ENCODE assay signal across 1 cellular context in the genomic region with DNA sequence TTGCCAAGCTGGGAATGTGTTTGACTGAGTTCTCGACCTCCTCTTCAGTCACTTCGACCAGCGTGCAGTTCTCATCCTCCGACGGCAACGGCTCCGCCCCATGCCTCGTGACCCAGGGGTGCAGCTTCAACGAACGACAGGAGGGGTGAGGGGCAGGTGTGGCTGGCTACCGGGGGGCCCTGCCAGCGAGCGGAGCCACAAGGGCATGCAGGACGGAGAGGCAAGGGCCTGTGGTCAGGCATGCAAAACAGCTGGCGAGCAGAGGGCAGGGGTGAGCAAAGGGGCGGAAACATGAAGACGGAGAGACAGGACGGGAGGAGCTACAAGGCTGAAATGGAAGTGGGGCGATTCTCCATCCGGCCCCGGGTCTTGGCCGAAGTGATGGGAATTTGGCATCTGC.
TF ChIP-seq lines count a peak whose summit lies in the region.

No MANE protein-coding gene starts in this region.

TF ChIP-seq in GM12878, 131 proteins besides CTCF, POLR2A, EP300 and RAD21 (continues in another document):
- no peak for TF ChIP-seq JUNB (IDR thresholded peaks at IDR 0.05)
- TF ChIP-seq PML (IDR thresholded peaks at IDR 0.05; ENCODE audit: low read length): no peak
- TF ChIP-seq TAF1 (IDR thresholded peaks at IDR 0.05; ENCODE audit: borderline replicate concordance, low read depth, low read length): no peak
- no peak for TF ChIP-seq MTA3 (IDR thresholded peaks at IDR 0.05; ENCODE audit: borderline replicate concordance, low read length)
- TF ChIP-seq, protein P1, sequence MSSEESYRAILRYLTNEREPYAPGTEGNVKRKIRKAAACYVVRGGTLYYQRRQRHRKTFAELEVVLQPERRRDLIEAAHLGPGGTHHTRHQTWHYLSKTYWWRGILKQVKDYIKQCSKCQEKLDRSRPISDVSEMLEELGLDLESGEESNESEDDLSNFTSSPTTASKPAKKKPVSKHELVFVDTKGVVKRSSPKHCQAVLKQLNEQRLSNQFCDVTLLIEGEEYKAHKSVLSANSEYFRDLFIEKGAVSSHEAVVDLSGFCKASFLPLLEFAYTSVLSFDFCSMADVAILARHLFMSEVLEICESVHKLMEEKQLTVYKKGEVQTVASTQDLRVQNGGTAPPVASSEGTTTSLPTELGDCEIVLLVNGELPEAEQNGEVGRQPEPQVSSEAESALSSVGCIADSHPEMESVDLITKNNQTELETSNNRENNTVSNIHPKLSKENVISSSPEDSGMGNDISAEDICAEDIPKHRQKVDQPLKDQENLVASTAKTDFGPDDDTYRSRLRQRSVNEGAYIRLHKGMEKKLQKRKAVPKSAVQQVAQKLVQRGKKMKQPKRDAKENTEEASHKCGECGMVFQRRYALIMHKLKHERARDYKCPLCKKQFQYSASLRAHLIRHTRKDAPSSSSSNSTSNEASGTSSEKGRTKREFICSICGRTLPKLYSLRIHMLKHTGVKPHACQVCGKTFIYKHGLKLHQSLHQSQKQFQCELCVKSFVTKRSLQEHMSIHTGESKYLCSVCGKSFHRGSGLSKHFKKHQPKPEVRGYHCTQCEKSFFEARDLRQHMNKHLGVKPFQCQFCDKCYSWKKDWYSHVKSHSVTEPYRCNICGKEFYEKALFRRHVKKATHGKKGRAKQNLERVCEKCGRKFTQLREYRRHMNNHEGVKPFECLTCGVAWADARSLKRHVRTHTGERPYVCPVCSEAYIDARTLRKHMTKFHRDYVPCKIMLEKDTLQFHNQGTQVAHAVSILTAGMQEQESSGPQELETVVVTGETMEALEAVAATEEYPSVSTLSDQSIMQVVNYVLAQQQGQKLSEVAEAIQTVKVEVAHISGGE (CRISPR knock-in tag; IDR thresholded peaks at IDR 0.05): no peak
- TF ChIP-seq WRNIP1 (IDR thresholded peaks at IDR 0.05; ENCODE audit: borderline replicate concordance, low read depth, low read length): no peak
- TF ChIP-seq, protein P2, sequence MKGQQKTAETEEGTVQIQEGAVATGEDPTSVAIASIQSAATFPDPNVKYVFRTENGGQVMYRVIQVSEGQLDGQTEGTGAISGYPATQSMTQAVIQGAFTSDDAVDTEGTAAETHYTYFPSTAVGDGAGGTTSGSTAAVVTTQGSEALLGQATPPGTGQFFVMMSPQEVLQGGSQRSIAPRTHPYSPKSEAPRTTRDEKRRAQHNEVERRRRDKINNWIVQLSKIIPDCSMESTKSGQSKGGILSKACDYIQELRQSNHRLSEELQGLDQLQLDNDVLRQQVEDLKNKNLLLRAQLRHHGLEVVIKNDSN (IDR thresholded peaks at IDR 0.05; ENCODE audit: borderline replicate concordance, extremely low read length, insufficient read depth, low read depth, low read length): peak; percentile 71
- TF ChIP-seq RAD51 (IDR thresholded peaks at IDR 0.05): peak; percentile 41; the same call in 1 of the 2 replicates
- TF ChIP-seq, protein P3, sequence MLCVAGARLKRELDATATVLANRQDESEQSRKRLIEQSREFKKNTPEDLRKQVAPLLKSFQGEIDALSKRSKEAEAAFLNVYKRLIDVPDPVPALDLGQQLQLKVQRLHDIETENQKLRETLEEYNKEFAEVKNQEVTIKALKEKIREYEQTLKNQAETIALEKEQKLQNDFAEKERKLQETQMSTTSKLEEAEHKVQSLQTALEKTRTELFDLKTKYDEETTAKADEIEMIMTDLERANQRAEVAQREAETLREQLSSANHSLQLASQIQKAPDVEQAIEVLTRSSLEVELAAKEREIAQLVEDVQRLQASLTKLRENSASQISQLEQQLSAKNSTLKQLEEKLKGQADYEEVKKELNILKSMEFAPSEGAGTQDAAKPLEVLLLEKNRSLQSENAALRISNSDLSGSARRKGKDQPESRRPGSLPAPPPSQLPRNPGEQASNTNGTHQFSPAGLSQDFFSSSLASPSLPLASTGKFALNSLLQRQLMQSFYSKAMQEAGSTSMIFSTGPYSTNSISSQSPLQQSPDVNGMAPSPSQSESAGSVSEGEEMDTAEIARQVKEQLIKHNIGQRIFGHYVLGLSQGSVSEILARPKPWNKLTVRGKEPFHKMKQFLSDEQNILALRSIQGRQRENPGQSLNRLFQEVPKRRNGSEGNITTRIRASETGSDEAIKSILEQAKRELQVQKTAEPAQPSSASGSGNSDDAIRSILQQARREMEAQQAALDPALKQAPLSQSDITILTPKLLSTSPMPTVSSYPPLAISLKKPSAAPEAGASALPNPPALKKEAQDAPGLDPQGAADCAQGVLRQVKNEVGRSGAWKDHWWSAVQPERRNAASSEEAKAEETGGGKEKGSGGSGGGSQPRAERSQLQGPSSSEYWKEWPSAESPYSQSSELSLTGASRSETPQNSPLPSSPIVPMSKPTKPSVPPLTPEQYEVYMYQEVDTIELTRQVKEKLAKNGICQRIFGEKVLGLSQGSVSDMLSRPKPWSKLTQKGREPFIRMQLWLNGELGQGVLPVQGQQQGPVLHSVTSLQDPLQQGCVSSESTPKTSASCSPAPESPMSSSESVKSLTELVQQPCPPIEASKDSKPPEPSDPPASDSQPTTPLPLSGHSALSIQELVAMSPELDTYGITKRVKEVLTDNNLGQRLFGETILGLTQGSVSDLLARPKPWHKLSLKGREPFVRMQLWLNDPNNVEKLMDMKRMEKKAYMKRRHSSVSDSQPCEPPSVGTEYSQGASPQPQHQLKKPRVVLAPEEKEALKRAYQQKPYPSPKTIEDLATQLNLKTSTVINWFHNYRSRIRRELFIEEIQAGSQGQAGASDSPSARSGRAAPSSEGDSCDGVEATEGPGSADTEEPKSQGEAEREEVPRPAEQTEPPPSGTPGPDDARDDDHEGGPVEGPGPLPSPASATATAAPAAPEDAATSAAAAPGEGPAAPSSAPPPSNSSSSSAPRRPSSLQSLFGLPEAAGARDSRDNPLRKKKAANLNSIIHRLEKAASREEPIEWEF (IDR thresholded peaks at IDR 0.05; ENCODE audit: insufficient replicate concordance, low read depth, low read length): no peak
- peak; percentile 87 for TF ChIP-seq RUNX3 (IDR thresholded peaks at IDR 0.05; ENCODE audit: low read length)
- TF ChIP-seq HDGF (IDR thresholded peaks at IDR 0.05): peak; percentile 95
- no peak for TF ChIP-seq SMAD5 (IDR thresholded peaks at IDR 0.05; ENCODE audit: low read depth)
- TF ChIP-seq, protein P4, sequence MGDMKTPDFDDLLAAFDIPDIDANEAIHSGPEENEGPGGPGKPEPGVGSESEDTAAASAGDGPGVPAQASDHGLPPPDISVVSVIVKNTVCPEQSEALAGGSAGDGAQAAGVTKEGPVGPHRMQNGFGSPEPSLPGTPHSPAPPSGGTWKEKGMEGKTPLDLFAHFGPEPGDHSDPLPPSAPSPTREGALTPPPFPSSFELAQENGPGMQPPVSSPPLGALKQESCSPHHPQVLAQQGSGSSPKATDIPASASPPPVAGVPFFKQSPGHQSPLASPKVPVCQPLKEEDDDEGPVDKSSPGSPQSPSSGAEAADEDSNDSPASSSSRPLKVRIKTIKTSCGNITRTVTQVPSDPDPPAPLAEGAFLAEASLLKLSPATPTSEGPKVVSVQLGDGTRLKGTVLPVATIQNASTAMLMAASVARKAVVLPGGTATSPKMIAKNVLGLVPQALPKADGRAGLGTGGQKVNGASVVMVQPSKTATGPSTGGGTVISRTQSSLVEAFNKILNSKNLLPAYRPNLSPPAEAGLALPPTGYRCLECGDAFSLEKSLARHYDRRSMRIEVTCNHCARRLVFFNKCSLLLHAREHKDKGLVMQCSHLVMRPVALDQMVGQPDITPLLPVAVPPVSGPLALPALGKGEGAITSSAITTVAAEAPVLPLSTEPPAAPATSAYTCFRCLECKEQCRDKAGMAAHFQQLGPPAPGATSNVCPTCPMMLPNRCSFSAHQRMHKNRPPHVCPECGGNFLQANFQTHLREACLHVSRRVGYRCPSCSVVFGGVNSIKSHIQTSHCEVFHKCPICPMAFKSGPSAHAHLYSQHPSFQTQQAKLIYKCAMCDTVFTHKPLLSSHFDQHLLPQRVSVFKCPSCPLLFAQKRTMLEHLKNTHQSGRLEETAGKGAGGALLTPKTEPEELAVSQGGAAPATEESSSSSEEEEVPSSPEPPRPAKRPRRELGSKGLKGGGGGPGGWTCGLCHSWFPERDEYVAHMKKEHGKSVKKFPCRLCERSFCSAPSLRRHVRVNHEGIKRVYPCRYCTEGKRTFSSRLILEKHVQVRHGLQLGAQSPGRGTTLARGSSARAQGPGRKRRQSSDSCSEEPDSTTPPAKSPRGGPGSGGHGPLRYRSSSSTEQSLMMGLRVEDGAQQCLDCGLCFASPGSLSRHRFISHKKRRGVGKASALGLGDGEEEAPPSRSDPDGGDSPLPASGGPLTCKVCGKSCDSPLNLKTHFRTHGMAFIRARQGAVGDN (IDR thresholded peaks at IDR 0.05): peak; percentile 86
- no peak for TF ChIP-seq STAT1 (conservative IDR thresholded peaks at IDR 0.05)
- TF ChIP-seq SMC3 (IDR thresholded peaks at IDR 0.05; ENCODE audit: borderline replicate concordance, low read length): peak; percentile 6; the same call in 1 of the 2 replicates
- peak; percentile 22 for TF ChIP-seq IKZF1 (conservative IDR thresholded peaks at IDR 0.05)
- TF ChIP-seq, protein P5, sequence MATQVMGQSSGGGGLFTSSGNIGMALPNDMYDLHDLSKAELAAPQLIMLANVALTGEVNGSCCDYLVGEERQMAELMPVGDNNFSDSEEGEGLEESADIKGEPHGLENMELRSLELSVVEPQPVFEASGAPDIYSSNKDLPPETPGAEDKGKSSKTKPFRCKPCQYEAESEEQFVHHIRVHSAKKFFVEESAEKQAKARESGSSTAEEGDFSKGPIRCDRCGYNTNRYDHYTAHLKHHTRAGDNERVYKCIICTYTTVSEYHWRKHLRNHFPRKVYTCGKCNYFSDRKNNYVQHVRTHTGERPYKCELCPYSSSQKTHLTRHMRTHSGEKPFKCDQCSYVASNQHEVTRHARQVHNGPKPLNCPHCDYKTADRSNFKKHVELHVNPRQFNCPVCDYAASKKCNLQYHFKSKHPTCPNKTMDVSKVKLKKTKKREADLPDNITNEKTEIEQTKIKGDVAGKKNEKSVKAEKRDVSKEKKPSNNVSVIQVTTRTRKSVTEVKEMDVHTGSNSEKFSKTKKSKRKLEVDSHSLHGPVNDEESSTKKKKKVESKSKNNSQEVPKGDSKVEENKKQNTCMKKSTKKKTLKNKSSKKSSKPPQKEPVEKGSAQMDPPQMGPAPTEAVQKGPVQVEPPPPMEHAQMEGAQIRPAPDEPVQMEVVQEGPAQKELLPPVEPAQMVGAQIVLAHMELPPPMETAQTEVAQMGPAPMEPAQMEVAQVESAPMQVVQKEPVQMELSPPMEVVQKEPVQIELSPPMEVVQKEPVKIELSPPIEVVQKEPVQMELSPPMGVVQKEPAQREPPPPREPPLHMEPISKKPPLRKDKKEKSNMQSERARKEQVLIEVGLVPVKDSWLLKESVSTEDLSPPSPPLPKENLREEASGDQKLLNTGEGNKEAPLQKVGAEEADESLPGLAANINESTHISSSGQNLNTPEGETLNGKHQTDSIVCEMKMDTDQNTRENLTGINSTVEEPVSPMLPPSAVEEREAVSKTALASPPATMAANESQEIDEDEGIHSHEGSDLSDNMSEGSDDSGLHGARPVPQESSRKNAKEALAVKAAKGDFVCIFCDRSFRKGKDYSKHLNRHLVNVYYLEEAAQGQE (IDR thresholded peaks at IDR 0.05; ENCODE audit: low read depth, low read length): no peak
- TF ChIP-seq RBBP5 (conservative IDR thresholded peaks at IDR 0.05): no peak
- TF ChIP-seq, protein P6, sequence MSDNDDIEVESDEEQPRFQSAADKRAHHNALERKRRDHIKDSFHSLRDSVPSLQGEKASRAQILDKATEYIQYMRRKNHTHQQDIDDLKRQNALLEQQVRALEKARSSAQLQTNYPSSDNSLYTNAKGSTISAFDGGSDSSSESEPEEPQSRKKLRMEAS (IDR thresholded peaks at IDR 0.05; ENCODE audit: low read depth, low read length): peak; percentile 78
- TF ChIP-seq YY1 (IDR thresholded peaks at IDR 0.05; ENCODE audit: low read depth, low read length): no peak
- TF ChIP-seq CHD2 (IDR thresholded peaks at IDR 0.05; ENCODE audit: borderline replicate concordance, low read depth, low read length): peak; percentile 62; the same call in 1 of the 2 replicates
- peak; percentile 42; the same call in 1 of the 2 replicates for TF ChIP-seq TCF12 (IDR thresholded peaks at IDR 0.05; ENCODE audit: low read depth, low read length)
- peak; percentile 77 to 78; a peak in 3 of 4 replicates for TF ChIP-seq BHLHE40 (IDR thresholded peaks at IDR 0.05; ENCODE audit: borderline replicate concordance in 1 of 2, low read depth in 2 of 2, low read length in 1 of 2)
- TF ChIP-seq, protein P7, sequence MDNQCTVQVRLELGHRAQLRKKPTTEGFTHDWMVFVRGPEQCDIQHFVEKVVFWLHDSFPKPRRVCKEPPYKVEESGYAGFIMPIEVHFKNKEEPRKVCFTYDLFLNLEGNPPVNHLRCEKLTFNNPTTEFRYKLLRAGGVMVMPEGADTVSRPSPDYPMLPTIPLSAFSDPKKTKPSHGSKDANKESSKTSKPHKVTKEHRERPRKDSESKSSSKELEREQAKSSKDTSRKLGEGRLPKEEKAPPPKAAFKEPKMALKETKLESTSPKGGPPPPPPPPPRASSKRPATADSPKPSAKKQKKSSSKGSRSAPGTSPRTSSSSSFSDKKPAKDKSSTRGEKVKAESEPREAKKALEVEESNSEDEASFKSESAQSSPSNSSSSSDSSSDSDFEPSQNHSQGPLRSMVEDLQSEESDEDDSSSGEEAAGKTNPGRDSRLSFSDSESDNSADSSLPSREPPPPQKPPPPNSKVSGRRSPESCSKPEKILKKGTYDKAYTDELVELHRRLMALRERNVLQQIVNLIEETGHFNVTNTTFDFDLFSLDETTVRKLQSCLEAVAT (IDR thresholded peaks at IDR 0.05): 0 out of 2 replicates have a peak, but pooled peaks have one; percentile 35
- 0 out of 2 replicates have a peak, but pooled peaks have one; percentile 51 for TF ChIP-seq NBN (IDR thresholded peaks at IDR 0.05)
- TF ChIP-seq, protein P8, sequence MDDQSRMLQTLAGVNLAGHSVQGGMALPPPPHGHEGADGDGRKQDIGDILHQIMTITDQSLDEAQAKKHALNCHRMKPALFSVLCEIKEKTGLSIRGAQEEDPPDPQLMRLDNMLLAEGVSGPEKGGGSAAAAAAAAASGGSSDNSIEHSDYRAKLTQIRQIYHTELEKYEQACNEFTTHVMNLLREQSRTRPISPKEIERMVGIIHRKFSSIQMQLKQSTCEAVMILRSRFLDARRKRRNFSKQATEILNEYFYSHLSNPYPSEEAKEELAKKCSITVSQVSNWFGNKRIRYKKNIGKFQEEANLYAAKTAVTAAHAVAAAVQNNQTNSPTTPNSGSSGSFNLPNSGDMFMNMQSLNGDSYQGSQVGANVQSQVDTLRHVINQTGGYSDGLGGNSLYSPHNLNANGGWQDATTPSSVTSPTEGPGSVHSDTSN (IDR thresholded peaks at IDR 0.05; ENCODE audit: insufficient replicate concordance, low read depth, low read length): no peak
- TF ChIP-seq POU2F2 (IDR thresholded peaks at IDR 0.05; ENCODE audit: borderline replicate concordance, low read depth, low read length): peak; percentile 95; the same call in 2 of the 3 replicates
- TF ChIP-seq NFYA (IDR thresholded peaks at IDR 0.05; ENCODE audit: borderline replicate concordance, low read depth, low read length): no peak
